In genomic region chr15:85527907-85528306, GRCh38 we compare ENCODE assay signal across 11 cellular contexts.
DNase-seq lines count a peak whose midpoint lies in the region; ATAC-seq, FAIRE-seq and TF ChIP-seq lines count a peak whose summit lies in the region.
"Had no signal": no experiment of that assay in that cellular context is flagged by ENCODE, and none has a peak within 500 bp of the region (broad histone marks: within the 10 kb centered on the region; RNA-seq: fewer than 3 reads in every experiment).

No MANE protein-coding gene starts in this region.

- H3K9me3 ChIP-seq in aorta (ENCODE audit: control insufficient read depth, low read length) (no peaks in the 10 kb centered on the region), uterus (no peaks in the 10 kb centered on the region), HAP-1 (no peaks in the 10 kb centered on the region)

- H3K27me3 ChIP-seq in bronchial epithelial cell (ENCODE audit: control insufficient read depth, insufficient read depth, low read length) (no peaks in the 10 kb centered on the region), aorta (ENCODE audit: control insufficient read depth in 1 of 2, insufficient read depth in 2 of 2, low read length in 1 of 2) (no peaks in the 10 kb centered on the region), uterus (no peaks in the 10 kb centered on the region), HAP-1 (ENCODE audit: low read depth) (no peaks in the 10 kb centered on the region)
- H3K27me3 ChIP-seq: cardiac muscle cell had no signal

- intact Hi-C loops in Right ventricle myocardium inferior (cut with DNase I), result no loop called here
- intact Hi-C loops in cardiac septum (cut with DNase I), result no loop called here
- intact Hi-C loops in aorta (cut with DNase I), result no loop called here
- intact Hi-C loops in uterus (cut with DNase I; ENCODE audit: low total_unique reads), result no loop called here

- H3K4me3 ChIP-seq in bronchial epithelial cell (ENCODE audit: low read depth, low read length) (no peak overlapping the region), aorta (ENCODE audit: low read length in 2 of 2) (no peak overlapping the region), uterus (no peak overlapping the region), HAP-1 (no peak overlapping the region)
- H3K4me3 ChIP-seq: cardiac muscle cell, lung had no signal

- no peak for DNase-seq in Right ventricle myocardium inferior (ENCODE audit: missing footprints)
- DNase-seq in cardiac septum (ENCODE audit: low spot score), result no peak
- DNase-seq in bronchial epithelial cell (ENCODE audit: low read depth), result peak; percentile 24
- peak; percentile 84 for DNase-seq in left kidney (ENCODE audit: low read depth, low spot score)
- DNase-seq in aorta, result no peak
- DNase-seq in D341Med (ENCODE audit: low spot score), result no peak
- DNase-seq in uterus, result no peak
- no peak for DNase-seq in HAP-1 (ENCODE audit: low spot score in 2 of 2)
- DNase-seq: NCI-H2081 treated with DMSO at 0.1 percent for 48 hours had no signal

- WGBS in aorta, 2 donors, result 4 to 10% methylated on average over 3 of the region's 3 CpGs

- peaks cover 3% of the 10 kb centered on the region for H3K36me3 ChIP-seq in bronchial epithelial cell (ENCODE audit: control insufficient read depth, insufficient read depth, low read length)
- no peaks in the 10 kb centered on the region for H3K36me3 ChIP-seq in aorta (ENCODE audit: control insufficient read depth in 1 of 2, insufficient read depth in 2 of 2, low read length in 1 of 2)
- H3K36me3 ChIP-seq in uterus, result no peaks in the 10 kb centered on the region
- H3K36me3 ChIP-seq in HAP-1 (replicated peaks), result no peaks in the 10 kb centered on the region; the same call in 1 of the 2 replicates
- H3K36me3 ChIP-seq: cardiac muscle cell had no signal

- in situ Hi-C loops in HAP-1 (cut with MboI; ENCODE audit: low sequenced_read_pairs), result no loop called here

- TF ChIP-seq POLR2A in uterus (IDR thresholded peaks at IDR 0.05), result no peak

- peaks cover 0 to 5% of the 10 kb centered on the region in 2 donors for H3K4me1 ChIP-seq in aorta (ENCODE audit: control insufficient read depth in 1 of 2, insufficient read depth in 2 of 2, low read length in 2 of 2)
- H3K4me1 ChIP-seq in uterus, result peaks cover 7% of the 10 kb centered on the region in 2 donors
- H3K4me1 ChIP-seq in HAP-1, result no peaks in the 10 kb centered on the region; the same call in none of the 2 replicates

- no peak for TF ChIP-seq CTCF in bronchial epithelial cell (IDR thresholded peaks at IDR 0.05; ENCODE audit: insufficient read depth, low read length, severe bottlenecking)
- no peak for TF ChIP-seq CTCF in uterus (IDR thresholded peaks at IDR 0.05)

- H3K27ac ChIP-seq in aorta (ENCODE audit: low read depth in 1 of 2, low read length in 2 of 2), result no peak overlapping the region
- H3K27ac ChIP-seq in uterus, result peak overlapping the region in 1 of 2 donors; percentile 50
- H3K27ac ChIP-seq: cardiac muscle cell had no signal

- FAIRE-seq in bronchial epithelial cell (lab: Jason Lieb, UNC), result no peak

- ATAC-seq in Right ventricle myocardium inferior (peak; percentile 82), aorta (ENCODE audit: low FRiP score) (peak; percentile 67)

Comparison
In these comparisons a context has a peak if more than half of its experiments do, and no peak if none do; other contexts are left out.
1. DNase-seq: peak in bronchial epithelial cell (single experiment) and left kidney (single experiment); none in Right ventricle myocardium inferior (single experiment), cardiac septum (single experiment), aorta (0 of 2), D341Med (single experiment), uterus (0 of 2) and HAP-1 (0 of 2).